29 cellular contexts compared by ENCODE assay signal in the genomic region with DNA sequence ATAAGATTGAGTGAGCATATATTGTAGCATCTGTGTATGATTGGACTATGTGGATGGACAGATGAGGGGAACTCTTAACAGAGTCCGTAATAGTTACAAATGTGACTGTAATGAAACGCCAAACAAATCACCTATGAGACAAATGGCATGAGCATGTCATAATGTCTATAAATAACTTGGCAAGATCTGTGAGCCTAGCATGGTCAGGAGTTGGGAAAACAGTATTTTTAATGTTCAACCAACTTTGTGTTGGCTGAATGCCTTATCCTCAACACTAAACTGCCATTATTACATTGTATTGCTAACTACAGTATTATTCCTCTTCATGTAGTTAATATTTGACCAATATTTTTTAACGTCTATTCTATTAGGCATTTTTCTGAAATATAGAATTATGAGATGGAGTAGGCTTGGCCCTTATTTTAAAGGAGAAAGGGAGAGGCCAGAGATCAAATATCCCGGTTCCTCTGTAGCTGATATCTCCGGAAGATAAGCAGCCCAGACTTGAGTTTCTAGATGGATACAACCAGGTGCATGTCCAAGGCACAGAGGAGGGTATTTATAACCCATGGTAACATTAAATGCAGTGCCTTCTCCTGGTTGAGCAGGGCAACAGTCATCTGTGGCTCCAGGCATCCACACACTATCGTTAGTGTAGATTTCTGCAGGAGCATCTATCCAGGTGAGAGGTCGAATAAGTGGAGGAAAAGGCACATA. TPM values are rescaled to one million over a fixed set of nuclear protein-coding genes. Genes with fewer than 3 reads are reported as not detected.
"Had no signal": no experiment of that assay in that cellular context is flagged by ENCODE, and none has a peak within 500 bp of the region (broad histone marks: within the 10 kb centered on the region; RNA-seq: fewer than 3 reads in every experiment).

No MANE protein-coding gene starts in this region.

- H3K27me3 ChIP-seq: brain microvascular endothelial cell had no signal

- H3K27ac ChIP-seq: ascending aorta, brain microvascular endothelial cell, gastroesophageal sphincter, left ventricle myocardium inferior, sigmoid colon, suprapubic skin, tibial artery, upper lobe of right lung had no signal

- H3K36me3 ChIP-seq: ascending aorta, brain microvascular endothelial cell, gastroesophageal sphincter, left ventricle myocardium inferior, sigmoid colon, suprapubic skin, tibial artery, upper lobe of right lung had no signal

- FAIRE-seq: kidney had no signal

- H3K4me3 ChIP-seq: ascending aorta, gastroesophageal sphincter, left ventricle myocardium inferior, lung, sigmoid colon, suprapubic skin, tibial artery, upper lobe of right lung had no signal

- DNase-seq: activated CD4-positive, alpha-beta T cell treated with anti-CD3 and anti-CD28 coated beads for 4 hours; activated CD4-positive, alpha-beta T cell treated with anti-CD3 and anti-CD28 coated beads, Interleukin-2, amount 50 U/mL, for 4 hours; activated effector memory CD4-positive, alpha-beta T cell treated with Interleukin-2 at 50 U/mL for 16 hours; activated naive CD4-positive, alpha-beta T cell treated with anti-CD3 and anti-CD28 coated beads, Interleukin-2, amount 10 ng/mL, durations not matched to agents 7 days and 5 days; activated naive CD8-positive, alpha-beta T cell treated with anti-CD3 and anti-CD28 coated beads, Interleukin-2, amount 10 ng/mL, durations not matched to agents 7 days and 5 days; brain microvascular endothelial cell; cortex of kidney; effector memory CD8-positive, alpha-beta T cell; head of caudate nucleus; hippocampal formation; kidney; left ventricle myocardium inferior; mesendoderm; sigmoid colon; stimulated activated CD4-positive, alpha-beta T cell treated with anti-CD3 and anti-CD28 coated beads, Interleukin-15, amount 100 ng/mL, for 24 hours; stimulated activated CD4-positive, alpha-beta T cell treated with anti-CD3 and anti-CD28 coated beads, Interleukin-2, amount 100 ng/mL, for 24 hours; stimulated activated naive B cell treated with anti-CD40 and anti-IgM and Interleukin-4, amounts not matched to agents 10 μg/mL and 1 μg/mL and 100 μg/mL, for 72 hours; T-helper 1 cell; tibial artery; upper lobe of right lung had no signal

- H3K9me3 ChIP-seq: ascending aorta, sigmoid colon, suprapubic skin, tibial artery, upper lobe of right lung had no signal

- ATAC-seq: effector memory CD8-positive, alpha-beta T cell; gastroesophageal sphincter; stimulated activated naive B cell treated with anti-CD40 and anti-IgM and Interleukin-4, amounts not matched to agents 10 μg/mL and 1 μg/mL and 100 μg/mL, for 72 hours; upper lobe of right lung had no signal

RNA-seq across cellular contexts. Expression of gene PF4, which starts 32.7 kb away (rescaled TPM):
- total RNA-seq: activated naive CD8-positive, alpha-beta T cell treated with anti-CD3 and anti-CD28 coated beads, Interleukin-2, amount 10 ng/mL, durations not matched to agents 7 days and 5 days; fibroblast of lung; fibroblast of villous mesenchyme; gastroesophageal sphincter; kidney; osteoblast; suprapubic skin had no signal
- polyA plus RNA-seq: esophagus, fibroblast of lung had no signal

RNA-seq across cellular contexts. Expression of gene PPBP, which starts 38.8 kb away (rescaled TPM):
- total RNA-seq: activated naive CD8-positive, alpha-beta T cell treated with anti-CD3 and anti-CD28 coated beads, Interleukin-2, amount 10 ng/mL, durations not matched to agents 7 days and 5 days; ascending aorta; chondrocyte; fibroblast of lung; fibroblast of villous mesenchyme; gastroesophageal sphincter; kidney; sigmoid colon; suprapubic skin had no signal
- polyA plus RNA-seq: fibroblast of lung had no signal

RNA-seq across cellular contexts. Expression of gene CXCL5, which starts 49.3 kb away (rescaled TPM):
- total RNA-seq: activated naive CD8-positive, alpha-beta T cell treated with anti-CD3 and anti-CD28 coated beads, Interleukin-2, amount 10 ng/mL, durations not matched to agents 7 days and 5 days; ascending aorta; chondrocyte; left ventricle myocardium inferior; sigmoid colon; suprapubic skin had no signal
